Comparison of ENCODE assay signal across 14 cellular contexts in genomic region chr5:56059854-56060253, GRCh38.
"Had no signal": no experiment of that assay in that cellular context is flagged by ENCODE, and none has a peak within 500 bp of the region (broad histone marks: within the 10 kb centered on the region; RNA-seq: fewer than 3 reads in every experiment).

No MANE protein-coding gene starts in this region.

- H3K9me3 Mint-ChIP-seq: dendritic cell treated with granulocyte-macrophage colony-stimulating factor and Interleukin-4, amounts not matched to agents 40 ng/mL and 50 ng/mL, for 4 days; effector memory CD8-positive, alpha-beta T cell had no signal

- DNase-seq: activated CD4-positive, alpha-beta T cell treated with anti-CD3 and anti-CD28 coated beads, Interleukin-2, amount 50 U/mL, for 1 hour; activated CD8-positive, alpha-beta memory T cell treated with anti-CD3 and anti-CD28 coated beads for 24 hours; activated naive CD8-positive, alpha-beta T cell treated with anti-CD3 and anti-CD28 coated beads, Interleukin-2, amount 10 ng/mL, durations not matched to agents 7 days and 5 days; aorta; effector memory CD8-positive, alpha-beta T cell; foreskin keratinocyte; immature natural killer cell; right lobe of liver; stimulated activated naive CD8-positive, alpha-beta T cell treated with anti-CD3 and anti-CD28 coated beads, Interleukin-15, Interleukin-2, amounts not matched to agents 100 U/mL and 50 U/mL, for 24 hours; T-helper 9 cell; upper lobe of left lung had no signal

- H3K36me3 Mint-ChIP-seq: immature natural killer cell had no signal

- H3K4me3 Mint-ChIP-seq: dendritic cell treated with granulocyte-macrophage colony-stimulating factor and Interleukin-4, amounts not matched to agents 40 ng/mL and 50 ng/mL, for 4 days; effector memory CD8-positive, alpha-beta T cell; immature natural killer cell; neural crest cell had no signal

- H3K9me3 ChIP-seq: right lobe of liver, suprapubic skin, upper lobe of left lung had no signal

- H3K27me3 ChIP-seq: right lobe of liver, suprapubic skin, upper lobe of left lung had no signal

- ATAC-seq: effector memory CD8-positive, alpha-beta T cell; foreskin keratinocyte; right lobe of liver had no signal

- H3K36me3 ChIP-seq: right lobe of liver, suprapubic skin, upper lobe of left lung had no signal

- H3K4me3 ChIP-seq: right lobe of liver, suprapubic skin, upper lobe of left lung had no signal

- H3K27me3 Mint-ChIP-seq: activated naive CD8-positive, alpha-beta T cell treated with anti-CD3 and anti-CD28 coated beads, Interleukin-2, amount 10 ng/mL, durations not matched to agents 7 days and 5 days had no signal

- H3K27ac Mint-ChIP-seq: dendritic cell treated with granulocyte-macrophage colony-stimulating factor and Interleukin-4, amounts not matched to agents 40 ng/mL and 50 ng/mL, for 4 days; immature natural killer cell had no signal

- H3K27ac ChIP-seq: foreskin keratinocyte, suprapubic skin, upper lobe of left lung had no signal
